13 cellular contexts compared by ENCODE assay signal in the genomic region with DNA sequence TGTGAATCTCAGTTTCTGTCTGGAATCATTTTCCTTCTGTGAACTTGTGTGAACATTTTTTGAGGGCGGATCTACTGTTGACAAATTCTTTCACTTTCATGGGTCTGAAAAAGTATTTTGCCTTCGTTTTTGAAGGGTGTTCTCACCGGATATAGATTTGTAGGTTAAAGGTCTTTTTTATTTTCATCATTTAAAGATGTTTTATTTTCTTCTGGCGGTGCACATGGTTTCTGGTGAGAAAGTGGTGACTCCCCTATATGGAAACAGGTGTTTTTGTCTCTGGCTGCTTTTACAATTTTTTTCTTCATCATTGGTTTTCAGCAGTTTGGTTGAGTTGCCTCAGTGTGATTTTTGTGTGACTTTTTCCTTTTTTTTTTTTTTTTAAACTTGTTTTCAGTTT.
A peak's percentile ranks its signal among the peaks of the same experiment; 100 is the strongest.
DNase-seq lines count a peak whose midpoint lies in the region; ATAC-seq and TF ChIP-seq lines count a peak whose summit lies in the region.
"Had no signal": no experiment of that assay in that cellular context is flagged by ENCODE, and none has a peak within 500 bp of the region (broad histone marks: within the 10 kb centered on the region; RNA-seq: fewer than 3 reads in every experiment).

No MANE protein-coding gene starts in this region.

- H3K4me1 ChIP-seq in spleen, result peaks cover 52 to 100% (median 91%) of the 10 kb centered on the region in 6 donors

- TF ChIP-seq CTCF in spleen (IDR thresholded peaks at IDR 0.05 in 8 of 11, conservative IDR thresholded peaks at IDR 0.05 in 3 of 11) (no peak), glutamatergic neuron (IDR thresholded peaks at IDR 0.05; ENCODE audit: partially characterized antibody, unreplicated experiment) (no peak)

- no peak for DNase-seq in activated CD8-positive, alpha-beta memory T cell treated with anti-CD3 and anti-CD28 coated beads, Interleukin-2, amount 10 ng/mL, durations not matched to agents 7 days and 5 days
- DNase-seq in activated CD8-positive, alpha-beta memory T cell treated with anti-CD3 and anti-CD28 coated beads, Interleukin-2, amount 50 U/mL, for 4 hours, result no peak
- peak; percentile 19 for DNase-seq in LHCN-M2 (ENCODE audit: low read depth)
- DNase-seq in central memory CD4-positive, alpha-beta T cell, result peak; percentile 62
- no peak for DNase-seq in spleen
- no peak for DNase-seq in glutamatergic neuron
- DNase-seq in cerebellar cortex (ENCODE audit: low spot score), result no peak
- DNase-seq in NCI-H146 treated with DMSO at 0.1 percent for 48 hours (lab: John Stamatoyannopoulos, UW; ENCODE audit: unreplicated experiment), result no peak
- DNase-seq: activated CD8-positive, alpha-beta memory T cell treated with anti-CD3 and anti-CD28 coated beads for 24 hours; mammary epithelial cell; NCI-H2227 treated with DMSO at 0.1 percent for 48 hours; SHP77 treated with DMSO at 0.1 percent for 48 hours had no signal

- CTCF ChIA-PET in activated CD8-positive, alpha-beta memory T cell treated with anti-CD3 and anti-CD28 coated beads, Interleukin-2, amount 10 ng/mL, durations not matched to agents 7 days and 5 days (lab: Charles Lee), result no interaction called here

- peak overlapping the region; percentile 70 for H3K27ac Mint-ChIP-seq in activated CD8-positive, alpha-beta memory T cell treated with anti-CD3 and anti-CD28 coated beads, Interleukin-2, amount 10 ng/mL, durations not matched to agents 7 days and 5 days
- no peak overlapping the region for H3K27ac Mint-ChIP-seq in glutamatergic neuron (ENCODE audit: unreplicated experiment)

- intact Hi-C loops in spleen (cut with DNase I; ENCODE audit: low total_unique reads), result loop anchor here (10.0 kb wide), 1 partner anchor 87 kb away; no protein-coding TSS in a partner anchor

- H3K27me3 ChIP-seq in spleen (replicated peaks in 1 of 7), result no peaks in the 10 kb centered on the region

- no peaks in the 10 kb centered on the region for H3K27me3 Mint-ChIP-seq in activated CD8-positive, alpha-beta memory T cell treated with anti-CD3 and anti-CD28 coated beads, Interleukin-2, amount 10 ng/mL, durations not matched to agents 7 days and 5 days
- no peaks in the 10 kb centered on the region for H3K27me3 Mint-ChIP-seq in glutamatergic neuron (ENCODE audit: unreplicated experiment)

- peaks cover 0 to 3% (median 0%) of the 10 kb centered on the region in 6 donors for H3K36me3 ChIP-seq in spleen

- H3K9me3 Mint-ChIP-seq in activated CD8-positive, alpha-beta memory T cell treated with anti-CD3 and anti-CD28 coated beads, Interleukin-2, amount 10 ng/mL, durations not matched to agents 7 days and 5 days (ENCODE audit: low read depth), result no peaks in the 10 kb centered on the region
- peaks cover 9% of the 10 kb centered on the region for H3K9me3 Mint-ChIP-seq in glutamatergic neuron (ENCODE audit: unreplicated experiment)

- ATAC-seq in activated CD8-positive, alpha-beta memory T cell treated with anti-CD3 and anti-CD28 coated beads, Interleukin-2, amount 10 ng/mL, durations not matched to agents 7 days and 5 days, result peak; percentile 45
- ATAC-seq: sciatic nerve had no signal

- WGBS in spleen, 5 donors, result 29 to 38% (median 34%) methylated on average over 4 of the region's 4 CpGs

- peaks cover 10% of the 10 kb centered on the region for H3K36me3 Mint-ChIP-seq in activated CD8-positive, alpha-beta memory T cell treated with anti-CD3 and anti-CD28 coated beads, Interleukin-2, amount 10 ng/mL, durations not matched to agents 7 days and 5 days
- no peaks in the 10 kb centered on the region for H3K36me3 Mint-ChIP-seq in glutamatergic neuron (ENCODE audit: unreplicated experiment)

- peak overlapping the region in 7 of 8 donors; percentile 5 to 70 (median 45) for H3K27ac ChIP-seq in spleen

- TF ChIP-seq POLR2A in spleen (IDR thresholded peaks at IDR 0.05), result no peak

- no peaks in the 10 kb centered on the region for H3K9me3 ChIP-seq in spleen

- H3K4me3 Mint-ChIP-seq in activated CD8-positive, alpha-beta memory T cell treated with anti-CD3 and anti-CD28 coated beads, Interleukin-2, amount 10 ng/mL, durations not matched to agents 7 days and 5 days, result peak overlapping the region; percentile 27
- H3K4me3 Mint-ChIP-seq in glutamatergic neuron (ENCODE audit: unreplicated experiment), result no peak overlapping the region

- H3K4me1 Mint-ChIP-seq in activated CD8-positive, alpha-beta memory T cell treated with anti-CD3 and anti-CD28 coated beads, Interleukin-2, amount 10 ng/mL, durations not matched to agents 7 days and 5 days, result peaks cover 56% of the 10 kb centered on the region
- peaks cover 27% of the 10 kb centered on the region for H3K4me1 Mint-ChIP-seq in glutamatergic neuron (ENCODE audit: low read depth, unreplicated experiment)

- no peak overlapping the region for H3K4me3 ChIP-seq in spleen

Comparison
In these comparisons a context has a peak if more than half of its experiments do, and no peak if none do; other contexts are left out.
1. DNase-seq: peak in LHCN-M2 (single experiment) and central memory CD4-positive, alpha-beta T cell (single experiment); none in activated CD8-positive, alpha-beta memory T cell treated with anti-CD3 and anti-CD28 coated beads, Interleukin-2, amount 10 ng/mL, durations not matched to agents 7 days and 5 days (single experiment), activated CD8-positive, alpha-beta memory T cell treated with anti-CD3 and anti-CD28 coated beads, Interleukin-2, amount 50 U/mL, for 4 hours (single experiment), spleen (single experiment), glutamatergic neuron (single experiment), cerebellar cortex (single experiment) and NCI-H146 treated with DMSO at 0.1 percent for 48 hours (single experiment).